ENCODE assay signal across 12 cellular contexts in genomic region chr22:24500251-24500820, GRCh38. TPM values are rescaled to one million over a fixed set of nuclear protein-coding genes. Genes with fewer than 3 reads are reported as not detected.
DNase-seq lines count a peak whose midpoint lies in the region; ATAC-seq and TF ChIP-seq lines count a peak whose summit lies in the region.
"Had no signal": no experiment of that assay in that cellular context is flagged by ENCODE, and none has a peak within 500 bp of the region (broad histone marks: within the 10 kb centered on the region; RNA-seq: fewer than 3 reads in every experiment).

No MANE protein-coding gene starts in this region.

- peak overlapping the region; percentile 10 for H3K4me3 Mint-ChIP-seq in Caco-2 (ENCODE audit: unreplicated experiment)
- H3K4me3 Mint-ChIP-seq in endothelial cell (ENCODE audit: unreplicated experiment) = peak overlapping the region; percentile 35

- TF ChIP-seq CTCF in Caco-2 (IDR thresholded peaks at IDR 0.05; ENCODE audit: insufficient read depth in 1 of 2, low read depth in 1 of 2, low read length in 1 of 2, severe bottlenecking in 1 of 2, unreplicated experiment in 1 of 2) (no peak), endothelial cell (IDR thresholded peaks at IDR 0.05; ENCODE audit: unreplicated experiment) (no peak)

- peaks cover 89% of the 10 kb centered on the region for H3K4me1 ChIP-seq in Caco-2

- no TSS peak for BruUV-seq in Caco-2 (replicated peaks; lab: Mats Ljungman, UMichigan)

- CTCF ChIA-PET in Caco-2 (lab: Charles Lee) = interaction anchor here (1.2 to 2.1 kb wide), 2 partner anchors 17 to 22 kb away, joined by 4 to 10 read pairs; no protein-coding TSS in a partner anchor

- no peaks in the 10 kb centered on the region for H3K27me3 ChIP-seq in Caco-2 (replicated peaks; ENCODE audit: control insufficient read depth, insufficient read depth, low read length)

- POLR2A ChIA-PET in Caco-2 (lab: Charles Lee) = no interaction called here

- H3K9me3 ChIP-seq in Caco-2 = no peaks in the 10 kb centered on the region

- H3K36me3 Mint-ChIP-seq in Caco-2 (ENCODE audit: insufficient read depth, unreplicated experiment) (peaks cover 11% of the 10 kb centered on the region), endothelial cell (ENCODE audit: low read depth, unreplicated experiment) (peaks cover 10% of the 10 kb centered on the region)

- peaks cover 68% of the 10 kb centered on the region for H3K4me1 Mint-ChIP-seq in Caco-2 (ENCODE audit: low read depth, unreplicated experiment)
- peaks cover 47% of the 10 kb centered on the region for H3K4me1 Mint-ChIP-seq in endothelial cell (ENCODE audit: unreplicated experiment)

- peak overlapping the region; percentile 30 for H3K27ac Mint-ChIP-seq in Caco-2 (ENCODE audit: unreplicated experiment)
- no peak overlapping the region for H3K27ac Mint-ChIP-seq in endothelial cell (ENCODE audit: unreplicated experiment)

- no peak overlapping the region for H3K4me3 ChIP-seq in Caco-2 (ENCODE audit: low read depth, low read length)

- H3K27me3 Mint-ChIP-seq in Caco-2 (ENCODE audit: insufficient read depth, unreplicated experiment) (no peaks in the 10 kb centered on the region), endothelial cell (ENCODE audit: unreplicated experiment) (peaks cover 13% of the 10 kb centered on the region)

- no peaks in the 10 kb centered on the region for H3K9me3 Mint-ChIP-seq in Caco-2 (ENCODE audit: unreplicated experiment)
- H3K9me3 Mint-ChIP-seq in endothelial cell (ENCODE audit: unreplicated experiment) = no peaks in the 10 kb centered on the region

- H3K36me3 ChIP-seq in Caco-2 (ENCODE audit: control insufficient read depth, insufficient read depth, low read length) = no peaks in the 10 kb centered on the region

- no peak for ATAC-seq in GM21529 (IDR thresholded peaks at IDR 0.05; ENCODE audit: unreplicated experiment)
- ATAC-seq in GM21825 (IDR thresholded peaks at IDR 0.05; ENCODE audit: unreplicated experiment) = no peak

- intact Hi-C loops in Caco-2 (cut with micrococcal nuclease; ENCODE audit: unreplicated experiment) = loop anchor here (2.0 kb wide), 1 partner anchor 24 kb away; no protein-coding TSS in a partner anchor

- DNase-seq in Caco-2 = no peak
- peak; percentile 23 for DNase-seq in NCI-H146 treated with DMSO at 0.1 percent for 48 hours (lab: John Stamatoyannopoulos, UW; ENCODE audit: unreplicated experiment)
- DNase-seq in endothelial cell (ENCODE audit: low spot score) = no peak
- DNase-seq in mucosa of gallbladder (ENCODE audit: low spot score) = peak; percentile 78
- no peak for DNase-seq in DMS153 (lab: John Stamatoyannopoulos, UW)
- DNase-seq in stimulated activated naive CD4-positive, alpha-beta T cell (lab: John Stamatoyannopoulos, UW) = no peak
- DNase-seq: DMS79 treated with DMSO at 0.1 percent for 48 hours, MM.1S, NCI-H2171 had no signal

RNA-seq across cellular contexts. Expression of gene UPB1, which starts 5.2 kb away (rescaled TPM):
- total RNA-seq in Caco-2 (2022) (5.6 and 6.7 TPM in 2 replicates), endothelial cell (ENCODE audit: unreplicated experiment) (0.13 TPM), mucosa of gallbladder (0.83 TPM)
- total RNA-seq: HT-29 had no signal

RNA-seq across cellular contexts. Expression of gene GUCD1, which starts 54.6 kb away (rescaled TPM):
- total RNA-seq in Caco-2 (2022) (120 and 127 TPM in 2 replicates), endothelial cell (ENCODE audit: unreplicated experiment) (83.8 TPM), mucosa of gallbladder (201 TPM)

RNA-seq across cellular contexts. Expression of gene SNRPD3, which starts 55.5 kb away (rescaled TPM):
- 202 and 217 TPM in 2 replicates for total RNA-seq in Caco-2 (2022)
- 103 TPM for total RNA-seq in endothelial cell (ENCODE audit: unreplicated experiment)
- total RNA-seq in mucosa of gallbladder = 98.3 TPM

Comparison
In these comparisons a context has a peak if more than half of its experiments do, and no peak if none do; other contexts are left out.
1. DNase-seq: peak in NCI-H146 treated with DMSO at 0.1 percent for 48 hours (single experiment) and mucosa of gallbladder (single experiment); none in Caco-2 (0 of 2), endothelial cell (single experiment), DMS153 (single experiment) and stimulated activated naive CD4-positive, alpha-beta T cell (0 of 6).